ENCODE assay signal across 29 cellular contexts in the genomic region with DNA sequence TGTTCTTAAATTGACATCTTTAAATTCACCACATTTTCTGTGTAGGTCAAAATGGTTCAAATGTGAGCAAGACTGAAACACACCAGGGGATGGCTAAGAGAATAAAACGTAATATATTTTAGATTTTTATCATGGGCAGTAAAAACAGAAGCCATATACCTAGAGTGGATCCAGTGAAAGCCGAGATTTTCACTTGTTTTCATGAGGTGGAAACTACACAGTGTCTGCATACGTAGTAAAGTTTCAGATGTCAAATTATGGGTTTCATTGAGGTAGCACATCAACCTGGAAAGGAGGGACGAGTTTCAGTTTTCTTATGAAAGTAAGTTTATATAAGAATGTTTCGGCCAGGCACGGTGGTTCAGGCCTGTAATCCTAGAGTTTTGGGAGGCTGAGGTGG. TPM values are rescaled to one million over a fixed set of nuclear protein-coding genes. Genes with fewer than 3 reads are reported as not detected.
DNase-seq lines count a peak whose midpoint lies in the region; ATAC-seq, FAIRE-seq and TF ChIP-seq lines count a peak whose summit lies in the region.
"Had no signal": no experiment of that assay in that cellular context is flagged by ENCODE, and none has a peak within 500 bp of the region (broad histone marks: within the 10 kb centered on the region; RNA-seq: fewer than 3 reads in every experiment).

No MANE protein-coding gene starts in this region.

- H3K27me3 Mint-ChIP-seq in nephron progenitor cell (ENCODE audit: low read depth, poor library complexity) (no peaks in the 10 kb centered on the region), type B pancreatic cell (no peaks in the 10 kb centered on the region)
- H3K27me3 Mint-ChIP-seq: activated naive CD8-positive, alpha-beta T cell had no signal

- 7% methylated on average over 6 of the region's 6 CpGs for WGBS in GM12878 (ENCODE audit: insufficient coverage, insufficient replicate concordance, low lambda C conversion rate, missing lambda C conversion rate)

- H3K27me3 ChIP-seq in GM12878 (replicated peaks in 1 of 2; ENCODE audit: control insufficient read depth in 2 of 2, insufficient read depth in 2 of 2, low read length in 1 of 2), result no peaks in the 10 kb centered on the region; a peak in 1 of 4 replicates
- H3K27me3 ChIP-seq: neural progenitor cell, Peyer's patch, upper lobe of left lung had no signal

- H2AFZ ChIP-seq in GM12878 (ENCODE audit: control insufficient read depth, low read depth, low read length), result no peak overlapping the region
- H2AFZ ChIP-seq: neural progenitor cell, parathyroid adenoma had no signal

- no peaks in the 10 kb centered on the region for H3K36me3 ChIP-seq in GM12878 (ENCODE audit: control insufficient read depth in 2 of 2, insufficient read depth in 2 of 2, low read length in 1 of 2)
- H3K36me3 ChIP-seq: neural progenitor cell, Peyer's patch, upper lobe of left lung had no signal

- peak; percentile 73 for ATAC-seq in GM12878
- ATAC-seq: left lobe of liver had no signal

- no peak overlapping the region for H3K4me2 ChIP-seq in GM12878 (ENCODE audit: control insufficient read depth, insufficient read depth)
- H3K4me2 ChIP-seq: GM23338, neural progenitor cell had no signal

- no peak overlapping the region for H3K27ac ChIP-seq in GM12878 (ENCODE audit: control insufficient read depth, insufficient read depth)
- H3K27ac ChIP-seq in coronary artery, result peak overlapping the region in 1 of 2 donors; percentile 34
- H3K27ac ChIP-seq: epithelial cell of prostate, neural progenitor cell, parathyroid adenoma, upper lobe of left lung had no signal

- no peak overlapping the region for H3K4me3 ChIP-seq in GM12878
- no peak overlapping the region for H3K4me3 ChIP-seq in coronary artery
- H3K4me3 ChIP-seq: GM23338, neural progenitor cell, Peyer's patch, upper lobe of left lung had no signal

- H3K9me3 Mint-ChIP-seq in nephron progenitor cell (no peaks in the 10 kb centered on the region), type B pancreatic cell (no peaks in the 10 kb centered on the region)
- H3K9me3 Mint-ChIP-seq: GM23338, neural progenitor cell had no signal

- no peak for TF ChIP-seq CTCF in GM12878 (IDR thresholded peaks at IDR 0.05 in 2 of 3, conservative IDR thresholded peaks at IDR 0.05 in 1 of 3; ENCODE audit: control insufficient read depth in 2 of 3, extremely low read depth in 1 of 3, insufficient read depth in 1 of 3, low read depth in 3 of 3, low read length in 3 of 3)
- no peak for TF ChIP-seq CTCF in nephron progenitor cell (IDR thresholded peaks at IDR 0.05)
- TF ChIP-seq CTCF in type B pancreatic cell (conservative IDR thresholded peaks at IDR 0.05), result no peak
- no peak for TF ChIP-seq CTCF in coronary artery (IDR thresholded peaks at IDR 0.05)

- SMC1A ChIA-PET in GM12878 (lab: Charles Lee; ENCODE audit: uncharacterized antibody, unreplicated experiment), result no interaction called here

- H3K27ac Mint-ChIP-seq in nephron progenitor cell, result peak overlapping the region; percentile 95
- peak overlapping the region; percentile 80 for H3K27ac Mint-ChIP-seq in type B pancreatic cell
- H3K27ac Mint-ChIP-seq: activated naive CD8-positive, alpha-beta T cell; CD4-positive, CD25-positive, alpha-beta regulatory T cell; GM23338; IgD-negative memory B cell; neural progenitor cell had no signal

- no peak for TF ChIP-seq POLR2A in GM12878 (IDR thresholded peaks at IDR 0.05; ENCODE audit: low read depth, low read length)

- H4K20me1 ChIP-seq in GM12878 (ENCODE audit: control insufficient read depth, insufficient read depth), result no peaks in the 10 kb centered on the region; the same call in 1 of the 2 replicates

- H3K9ac ChIP-seq in GM12878 (ENCODE audit: control insufficient read depth, insufficient read depth, low read length), result no peak overlapping the region
- H3K9ac ChIP-seq: neural progenitor cell, parathyroid adenoma had no signal

- H3K36me3 Mint-ChIP-seq in nephron progenitor cell (ENCODE audit: low read depth) (no peaks in the 10 kb centered on the region), type B pancreatic cell (no peaks in the 10 kb centered on the region)
- H3K36me3 Mint-ChIP-seq: activated naive CD8-positive, alpha-beta T cell; CD4-positive, CD25-positive, alpha-beta regulatory T cell; neural progenitor cell had no signal

- DNase-seq in NCI-H82 (lab: John Stamatoyannopoulos, UW) (peak; percentile 32), NCI-H82 treated with DMSO at 0.1 percent for 48 hours (lab: John Stamatoyannopoulos, UW; ENCODE audit: unreplicated experiment) (no peak), GM12878 (ENCODE audit: low read depth, low spot score) (no peak), nephron progenitor cell (no peak), type B pancreatic cell (ENCODE audit: extremely low spot score, unreplicated experiment) (no peak), coronary artery (ENCODE audit: low spot score) (no peak), CD1c-positive myeloid dendritic cell (ENCODE audit: extremely low spot score) (no peak)
- no peak for DNase-seq in stimulated activated CD4-positive, alpha-beta T cell treated with anti-CD3 and anti-CD28 coated beads, Interleukin-4, amount 100 ng/mL, for 4 hours
- DNase-seq: activated CD4-positive, alpha-beta T cell treated with anti-CD3 and anti-CD28 coated beads for 48 hours; activated effector memory CD4-positive, alpha-beta T cell treated with Interleukin-2 at 50 U/mL for 16 hours; aorta; Calu3; CD4-positive, CD25-positive, alpha-beta regulatory T cell; effector CD8-positive, alpha-beta T cell; NCI-H1105; NCI-H1930; Peyer's patch; stimulated activated CD4-positive, alpha-beta T cell treated with anti-CD3 and anti-CD28 coated beads, Interleukin-1b, Interleukin-23, amount 100 ng/mL, for 48 hours; upper lobe of left lung had no signal

- TF ChIP-seq RAD21 in GM12878 (IDR thresholded peaks at IDR 0.05; ENCODE audit: insufficient read depth, low read depth, low read length), result no peak

- H3K4me3 Mint-ChIP-seq in nephron progenitor cell (peak overlapping the region; percentile 54), type B pancreatic cell (no peak overlapping the region)
- H3K4me3 Mint-ChIP-seq: activated naive CD8-positive, alpha-beta T cell; CD4-positive, CD25-positive, alpha-beta regulatory T cell; GM23338; IgD-negative memory B cell had no signal

- intact Hi-C loops in GM12878 (cut with micrococcal nuclease; ENCODE audit: unreplicated experiment), result no loop called here

- no peaks in the 10 kb centered on the region for H3K4me1 ChIP-seq in GM12878 (ENCODE audit: control insufficient read depth, insufficient read depth, low read length)
- H3K4me1 ChIP-seq: parathyroid adenoma had no signal

- RAD21 ChIA-PET in GM12878 (lab: Charles Lee; ENCODE audit: unreplicated experiment), result no interaction called here

- CTCF ChIA-PET in GM12878 (lab: Yijun Ruan, JAX), result no interaction called here

- BruUV-seq in GM12878 (replicated peaks; lab: Mats Ljungman, UMichigan), result no TSS peak

- in situ Hi-C loops in GM12878 (cut with MboI), result no loop called here

- TF ChIP-seq EP300 in GM12878 (IDR thresholded peaks at IDR 0.05; ENCODE audit: borderline replicate concordance in 1 of 2, control insufficient read depth in 1 of 2, low read depth in 2 of 2, low read length in 2 of 2), result no peak

- POLR2A ChIA-PET in GM12878 (lab: Charles Lee), result interaction anchor here (0.6 kb wide), 1 partner anchor 415 kb away, joined by 3 read pairs; no protein-coding TSS in a partner anchor

- no peaks in the 10 kb centered on the region for H3K9me3 ChIP-seq in GM12878 (replicated peaks; ENCODE audit: control insufficient read depth, insufficient read depth, low read length)
- H3K9me3 ChIP-seq: Peyer's patch, upper lobe of left lung had no signal

- H3K4me1 Mint-ChIP-seq in nephron progenitor cell (peaks cover 75% of the 10 kb centered on the region), type B pancreatic cell (ENCODE audit: unreplicated experiment) (peaks cover 60% of the 10 kb centered on the region)
- H3K4me1 Mint-ChIP-seq: CD4-positive, CD25-positive, alpha-beta regulatory T cell had no signal

- no peaks in the 10 kb centered on the region for H3K79me2 ChIP-seq in GM12878 (ENCODE audit: control insufficient read depth, insufficient read depth, low read length)
- H3K79me2 ChIP-seq: parathyroid adenoma had no signal

- peak; percentile 66 for FAIRE-seq in GM12878 (lab: Jason Lieb, UNC)
- FAIRE-seq: colon, islet of Langerhans had no signal

TF ChIP-seq in GM12878, 131 proteins besides CTCF, POLR2A, EP300 and RAD21:
- TF ChIP-seq RUNX3 (IDR thresholded peaks at IDR 0.05; ENCODE audit: low read length) (no peak), CHD1 (IDR thresholded peaks at IDR 0.05; ENCODE audit: low read depth, low read length) (no peak), MYC (IDR thresholded peaks at IDR 0.05; ENCODE audit: insufficient read depth, insufficient read length, insufficient replicate concordance, low read length, severe bottlenecking) (no peak), WRNIP1 (IDR thresholded peaks at IDR 0.05; ENCODE audit: borderline replicate concordance, low read depth, low read length) (no peak), HDAC2 (IDR thresholded peaks at IDR 0.05) (no peak), ZNF24 (IDR thresholded peaks at IDR 0.05) (no peak), ASH2L (IDR thresholded peaks at IDR 0.05; ENCODE audit: borderline replicate concordance, low read depth) (no peak)

RNA-seq across cellular contexts. Expression of gene METTL24, which starts 25.9 kb away (rescaled TPM):
- 0.84 TPM in 1 of 2 replicates, not detected in the other for total RNA-seq in GM12878 (2013; cell fraction: nucleolus; rRNA removed)
- total RNA-seq in GM12878 (2014; rRNA removed) (not detected in 2 replicates), GM12878 (2014; rRNA removed; fragmentation: Illumina TruSeq; extraction: Trizol) (not detected in 2 replicates), GM12878 (2021) (not detected in 2 replicates), type B pancreatic cell (ENCODE audit: low replicate concordance) (2.0 and 10.0 TPM in 2 replicates)
- not detected for polyA plus RNA-seq in GM12878 (2011; ENCODE audit: low read depth)
- polyA plus RNA-seq in GM12878 (2011; rRNA removed) (0.17 and 0.20 TPM in 2 replicates), GM12878 (2014; fragmentation: Illumina TruSeq; extraction: Trizol) (not detected in 2 replicates), GM12878 (2014; fragmentation: Nextera tagmentation; extraction: Ambion mirVana) (not detected), GM12878 (2014; rRNA removed) (not detected in 2 replicates), GM12878 (2016; fragmentation: Nextera tagmentation; extraction: Ambion mirVana) (not detected)
- 0.10 and 0.13 TPM in 2 replicates for polyA plus RNA-seq in GM12878 (2011; cell fraction: cytosol; rRNA removed)
- polyA plus RNA-seq in GM12878 (2011; cell fraction: nucleus; rRNA removed), result 0.10 TPM in 1 of 2 replicates, not detected in the other
- not detected in 2 replicates for polyA plus RNA-seq in GM12878 (2012)
- polyA minus RNA-seq in GM12878 (2011; rRNA and poly(A)+ RNA removed), result 0.51 and 0.77 TPM in 2 replicates
- polyA minus RNA-seq in GM12878 (2011; cell fraction: cytosol; rRNA and poly(A)+ RNA removed), result not detected in 2 replicates
- 0.36 TPM in 1 of 2 replicates, not detected in the other for polyA minus RNA-seq in GM12878 (2011; cell fraction: nucleus; rRNA and poly(A)+ RNA removed)
- total RNA-seq: A172; Calu3; CD4-positive, CD25-positive, alpha-beta regulatory T cell had no signal
- polyA plus RNA-seq: CD4-positive, CD25-positive, alpha-beta regulatory T cell; GM23338; IgD-negative memory B cell had no signal
